ENCODE assay signal across 8 cellular contexts in the genomic region with DNA sequence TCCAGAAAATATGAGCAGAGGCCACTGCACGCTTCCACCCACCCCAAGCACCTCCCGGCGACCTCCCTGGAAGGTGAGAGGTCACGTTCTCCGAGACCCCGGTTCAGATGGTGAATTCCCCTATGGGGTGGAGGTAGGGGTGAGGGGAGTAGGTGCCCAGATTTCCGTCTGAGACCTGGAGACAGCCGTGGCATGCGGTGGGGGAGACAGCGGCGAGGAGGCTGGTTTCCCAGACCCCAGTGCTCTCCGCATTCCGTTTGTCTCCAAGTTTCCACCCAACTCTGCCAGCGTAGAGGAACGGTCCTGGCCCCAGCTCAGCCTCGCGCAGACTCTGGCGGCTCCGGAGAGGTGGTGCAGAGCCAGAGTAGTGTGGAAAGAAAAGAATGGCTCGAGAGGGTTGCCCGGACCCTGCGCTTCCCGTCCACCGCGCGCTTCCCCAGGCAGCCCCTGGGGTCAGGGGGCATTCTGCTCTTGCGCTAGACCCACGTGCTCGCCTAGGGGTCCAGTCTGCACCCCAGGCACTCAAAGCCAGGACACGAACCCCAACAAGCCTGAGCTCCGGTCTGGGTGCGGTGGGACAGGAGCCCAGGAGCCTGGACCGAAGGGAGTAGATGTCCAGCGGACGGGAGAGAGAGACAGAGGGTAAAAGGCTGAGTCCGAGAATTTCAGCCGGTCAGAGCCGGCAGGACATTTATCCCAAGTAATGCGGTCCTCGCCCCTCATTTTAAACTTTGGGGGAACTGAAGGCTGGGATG. TPM values are rescaled to one million over a fixed set of nuclear protein-coding genes. Genes with fewer than 3 reads are reported as not detected.
DNase-seq lines count a peak whose midpoint lies in the region; ATAC-seq and TF ChIP-seq lines count a peak whose summit lies in the region.

No MANE protein-coding gene starts in this region.

- peak overlapping the region; percentile 42 for H3K27ac Mint-ChIP-seq in stimulated activated naive B cell treated with anti-CD40 and anti-IgM and Interleukin-4, amounts not matched to agents 10 μg/mL and 1 μg/mL and 100 μg/mL, for 72 hours

- peak; percentile 30 to 35 for ATAC-seq in stimulated activated naive B cell treated with anti-CD40 and anti-IgM and Interleukin-4, amounts not matched to agents 10 μg/mL and 1 μg/mL and 100 μg/mL, for 72 hours (replicated peaks)
- ATAC-seq in HG02870 (IDR thresholded peaks at IDR 0.05; ENCODE audit: unreplicated experiment) = no peak

- peak; percentile 47 for TF ChIP-seq CTCF in choroid plexus epithelial cell (conservative IDR thresholded peaks at IDR 0.05; ENCODE audit: low read depth, low read length)

- H3K27me3 ChIP-seq in layer of hippocampus (ENCODE audit: control insufficient read depth, insufficient read depth, low read length) = no peaks in the 10 kb centered on the region

- H3K27me3 Mint-ChIP-seq in stimulated activated naive B cell treated with anti-CD40 and anti-IgM and Interleukin-4, amounts not matched to agents 10 μg/mL and 1 μg/mL and 100 μg/mL, for 72 hours = peaks cover 70 to 83% of the 10 kb centered on the region in 2 donors

- DNase-seq in EL (peak; percentile 69), NCI-H460 (ENCODE audit: extremely low read depth, low read depth) (peak; percentile 34), choroid plexus epithelial cell (ENCODE audit: low read depth) (peak; percentile 73), NCI-H2171 (lab: John Stamatoyannopoulos, UW) (no peak), NCI-H1436 (lab: John Stamatoyannopoulos, UW) (no peak)
- no peak for DNase-seq in stimulated activated naive B cell treated with anti-CD40 and anti-IgM and Interleukin-4, amounts not matched to agents 10 μg/mL and 1 μg/mL and 100 μg/mL, for 72 hours

- peak overlapping the region; percentile 95 for H3K27ac ChIP-seq in layer of hippocampus (ENCODE audit: low read depth, low read length)

- peak overlapping the region; percentile 72 to 89 for H3K4me3 Mint-ChIP-seq in stimulated activated naive B cell treated with anti-CD40 and anti-IgM and Interleukin-4, amounts not matched to agents 10 μg/mL and 1 μg/mL and 100 μg/mL, for 72 hours

- H3K36me3 Mint-ChIP-seq in stimulated activated naive B cell treated with anti-CD40 and anti-IgM and Interleukin-4, amounts not matched to agents 10 μg/mL and 1 μg/mL and 100 μg/mL, for 72 hours = no peaks in the 10 kb centered on the region

- peaks cover 7 to 35% of the 10 kb centered on the region in 2 donors for H3K4me1 Mint-ChIP-seq in stimulated activated naive B cell treated with anti-CD40 and anti-IgM and Interleukin-4, amounts not matched to agents 10 μg/mL and 1 μg/mL and 100 μg/mL, for 72 hours

- peak overlapping the region; percentile 79 for H3K4me3 ChIP-seq in choroid plexus epithelial cell (ENCODE audit: low read depth, low read length)

- no peaks in the 10 kb centered on the region for H3K9me3 Mint-ChIP-seq in stimulated activated naive B cell treated with anti-CD40 and anti-IgM and Interleukin-4, amounts not matched to agents 10 μg/mL and 1 μg/mL and 100 μg/mL, for 72 hours

RNA-seq across cellular contexts. Expression of a gene that starts 3.9 kb away (rescaled TPM):
- 50.8 and 56.1 TPM in 2 replicates for total RNA-seq in NCI-H460 (2014; rRNA removed; shearing (Covaris generic))
- 27.6 and 32.1 TPM in 2 replicates for polyA plus RNA-seq in NCI-H460 (2014; cell fraction: nucleus; rRNA removed)

Comparison
In these comparisons a context has a peak if more than half of its experiments do, and no peak if none do; other contexts are left out.
1. DNase-seq: peak in EL (single experiment), NCI-H460 (single experiment) and choroid plexus epithelial cell (single experiment); none in stimulated activated naive B cell treated with anti-CD40 and anti-IgM and Interleukin-4, amounts not matched to agents 10 μg/mL and 1 μg/mL and 100 μg/mL, for 72 hours (single experiment), NCI-H2171 (single experiment) and NCI-H1436 (single experiment).